In genomic region chr14:105207460-105207901, GRCh38 we compare ENCODE assay signal across 1 cellular context.
TF ChIP-seq lines count a peak whose summit lies in the region.

No MANE protein-coding gene starts in this region.

TF ChIP-seq in WTC11, 78 proteins besides CTCF, POLR2A, EP300 and RAD21 (continued from another document):
- TF ChIP-seq AFF4 (CRISPR knock-in tag; IDR thresholded peaks at IDR 0.05; ENCODE audit: borderline replicate concordance) (no peak), ZNF396 (CRISPR knock-in tag; IDR thresholded peaks at IDR 0.05; ENCODE audit: borderline replicate concordance) (no peak), NFYB (CRISPR knock-in tag; conservative IDR thresholded peaks at IDR 0.05; ENCODE audit: low read depth) (no peak), ZNF671 (CRISPR knock-in tag; IDR thresholded peaks at IDR 0.05) (no peak), GRHL2 (CRISPR knock-in tag; IDR thresholded peaks at IDR 0.05; ENCODE audit: insufficient replicate concordance, severe bottlenecking) (no peak), E2F4 (CRISPR knock-in tag; IDR thresholded peaks at IDR 0.05; ENCODE audit: borderline replicate concordance, low read depth) (no peak), ZNF232 (CRISPR knock-in tag; IDR thresholded peaks at IDR 0.05) (no peak)
